In the genomic region with DNA sequence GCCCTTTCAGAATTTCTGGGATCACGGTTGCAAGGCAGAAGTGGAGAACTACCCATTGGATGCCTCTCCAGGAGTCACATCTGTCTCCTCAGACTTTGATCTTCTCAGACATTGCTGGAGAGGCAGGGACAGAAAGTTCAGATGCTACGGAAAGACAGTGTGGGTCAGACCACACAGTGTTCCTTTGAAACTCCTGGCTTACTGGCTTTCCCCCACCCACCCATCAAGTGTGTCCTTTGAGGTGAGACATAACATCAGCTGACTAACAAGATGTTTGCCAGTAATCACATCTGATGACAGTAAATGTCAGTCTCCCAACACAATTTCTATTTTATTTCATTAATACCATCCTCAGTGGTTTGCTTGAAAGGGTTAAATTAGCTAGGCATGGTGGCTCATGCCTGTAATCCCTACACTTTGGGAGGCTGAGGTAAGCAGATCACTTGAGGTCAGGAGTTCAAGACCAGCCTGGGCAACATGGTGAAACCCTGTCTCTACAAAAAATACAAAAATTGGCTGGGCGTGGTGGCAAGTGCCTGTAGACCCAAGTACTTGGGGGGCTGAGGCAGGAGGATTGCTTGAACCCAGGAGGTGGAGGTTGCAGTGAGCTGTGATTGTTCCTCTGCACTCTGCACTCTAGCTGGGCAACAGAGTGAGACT, we compare ENCODE assay signal across 9 cellular contexts.
DNase-seq lines count a peak whose midpoint lies in the region; ATAC-seq, FAIRE-seq and TF ChIP-seq lines count a peak whose summit lies in the region.
"Had no signal": no experiment of that assay in that cellular context is flagged by ENCODE, and none has a peak within 500 bp of the region (broad histone marks: within the 10 kb centered on the region; RNA-seq: fewer than 3 reads in every experiment).

No MANE protein-coding gene starts in this region.

- no peaks in the 10 kb centered on the region for H3F3A ChIP-seq in GM23338 (replicated peaks; ENCODE audit: low read depth)

- H3K27ac Mint-ChIP-seq in GM23338: no peak overlapping the region
- peak overlapping the region; percentile 96 for H3K27ac Mint-ChIP-seq in activated CD4-positive, alpha-beta T cell treated with anti-CD3 and anti-CD28 coated beads, Interleukin-2, amount 10 ng/mL, durations not matched to agents 24 days and 14 days

- peaks cover 13% of the 10 kb centered on the region; the same call in 2 of the 3 replicates for H3K9me3 Mint-ChIP-seq in GM23338
- peaks cover 4% of the 10 kb centered on the region for H3K9me3 Mint-ChIP-seq in activated CD4-positive, alpha-beta T cell treated with anti-CD3 and anti-CD28 coated beads, Interleukin-2, amount 10 ng/mL, durations not matched to agents 24 days and 14 days

- FAIRE-seq in GM12878 (lab: Jason Lieb, UNC): no peak

- no peak for TF ChIP-seq RAD21 in GM12878 (IDR thresholded peaks at IDR 0.05; ENCODE audit: insufficient read depth, low read depth, low read length)

- RAD21 ChIA-PET in GM12878 (lab: Charles Lee; ENCODE audit: unreplicated experiment): interaction anchor here (0.7 to 9.0 kb wide), 8 partner anchors 9 to 317 kb away, joined by 3 to 105 read pairs (median 4); no protein-coding TSS in a partner anchor

- H3K27me3 ChIP-seq in GM23338 (ENCODE audit: insufficient read depth) (no peaks in the 10 kb centered on the region), GM12878 (replicated peaks in 1 of 2; ENCODE audit: control insufficient read depth in 2 of 2, insufficient read depth in 2 of 2, low read length in 1 of 2) (peaks cover 0 to 3% of the 10 kb centered on the region in 2 experiments; a peak in 2 of 4 replicates)
- H3K27me3 ChIP-seq: brain microvascular endothelial cell had no signal

- H3K4me1 Mint-ChIP-seq in GM23338: peaks cover 48% of the 10 kb centered on the region
- peaks cover 79% of the 10 kb centered on the region for H3K4me1 Mint-ChIP-seq in activated CD4-positive, alpha-beta T cell treated with anti-CD3 and anti-CD28 coated beads, Interleukin-2, amount 10 ng/mL, durations not matched to agents 24 days and 14 days

- H2AFZ ChIP-seq in GM23338 (no peak overlapping the region), GM12878 (ENCODE audit: control insufficient read depth, low read depth, low read length) (no peak overlapping the region)

- H3K4me3 ChIP-seq in GM23338: no peak overlapping the region
- no peak overlapping the region for H3K4me3 ChIP-seq in GM12878

- H3K27me3 Mint-ChIP-seq in GM23338 (ENCODE audit: insufficient read depth, low read depth, poor library complexity): peaks cover 16% of the 10 kb centered on the region
- H3K27me3 Mint-ChIP-seq in activated CD4-positive, alpha-beta T cell treated with anti-CD3 and anti-CD28 coated beads, Interleukin-2, amount 10 ng/mL, durations not matched to agents 24 days and 14 days: peaks cover 8% of the 10 kb centered on the region

- no peaks in the 10 kb centered on the region for H4K20me1 ChIP-seq in GM23338 (replicated peaks; ENCODE audit: insufficient read depth)
- H4K20me1 ChIP-seq in GM12878 (ENCODE audit: control insufficient read depth, insufficient read depth): no peaks in the 10 kb centered on the region

- ATAC-seq in GM23338 (no peak; the same call in 2 of the 3 replicates), GM12878 (no peak), HG03196 (IDR thresholded peaks at IDR 0.05; ENCODE audit: unreplicated experiment) (no peak), GM19397 (IDR thresholded peaks at IDR 0.05; ENCODE audit: unreplicated experiment) (no peak)

- no peak overlapping the region for H3K9ac ChIP-seq in GM12878 (ENCODE audit: control insufficient read depth, insufficient read depth, low read length)

- DNase-seq in GM23338 (ENCODE audit: low spot score) (no peak), GM12878 (ENCODE audit: low read depth, low spot score) (no peak), NCI-H1092 treated with DMSO at 0.1 percent for 48 hours (lab: John Stamatoyannopoulos, UW) (no peak), DMS53 (lab: John Stamatoyannopoulos, UW) (no peak)
- peak; percentile 78 for DNase-seq in activated CD4-positive, alpha-beta T cell treated with anti-CD3 and anti-CD28 coated beads, Interleukin-2, amount 10 ng/mL, durations not matched to agents 24 days and 14 days
- DNase-seq in stimulated activated CD8-positive, alpha-beta memory T cell treated with anti-CD3 and anti-CD28 coated beads, Interleukin-12 subunit alpha, Interleukin-12 subunit beta, amount 100 ng/mL, for 24 hours (ENCODE audit: extremely low read depth): peak; percentile 45

- H3K9me3 ChIP-seq in GM12878 (replicated peaks; ENCODE audit: control insufficient read depth, insufficient read depth, low read length): peaks cover under 1% of the 10 kb centered on the region; the same call in 1 of the 3 replicates

- H3K4me3 Mint-ChIP-seq in GM23338: no peak overlapping the region
- H3K4me3 Mint-ChIP-seq in activated CD4-positive, alpha-beta T cell treated with anti-CD3 and anti-CD28 coated beads, Interleukin-2, amount 10 ng/mL, durations not matched to agents 24 days and 14 days: peak overlapping the region; percentile 69

- H3K4me1 ChIP-seq in GM23338 (ENCODE audit: insufficient read depth) (peaks cover 29% of the 10 kb centered on the region), GM12878 (ENCODE audit: control insufficient read depth, insufficient read depth, low read length) (peaks cover 8% of the 10 kb centered on the region)

- no peak overlapping the region for H3K27ac ChIP-seq in GM23338 (ENCODE audit: low read depth)
- H3K27ac ChIP-seq in GM12878 (ENCODE audit: control insufficient read depth, insufficient read depth): no peak overlapping the region
- H3K27ac ChIP-seq: brain microvascular endothelial cell had no signal

- TF ChIP-seq POLR2A in GM12878 (IDR thresholded peaks at IDR 0.05; ENCODE audit: low read depth, low read length): no peak

- CTCF ChIA-PET in GM12878 (lab: Yijun Ruan, JAX): interaction anchor here (0.6 to 10.6 kb wide), 29 partner anchors 9 to 440 kb away, joined by 3 to 197 read pairs (median 4); partner anchors contain the start of gene TMEM242

- in situ Hi-C loops in GM12878 (cut with MboI): loop anchor here (5.0 kb wide), 2 partner anchors 121 to 191 kb away; no protein-coding TSS in a partner anchor

- no peaks in the 10 kb centered on the region for H3K9me2 ChIP-seq in GM23338 (ENCODE audit: insufficient read depth)

- POLR2A ChIA-PET in GM12878 (lab: Charles Lee): no interaction called here

- no peaks in the 10 kb centered on the region for H3K79me2 ChIP-seq in GM23338 (replicated peaks; ENCODE audit: insufficient read depth)
- H3K79me2 ChIP-seq in GM12878 (ENCODE audit: control insufficient read depth, insufficient read depth, low read length): no peaks in the 10 kb centered on the region

- H3K4me2 ChIP-seq in GM23338: peak overlapping the region; percentile 2; the same call in 1 of the 2 replicates
- no peak overlapping the region for H3K4me2 ChIP-seq in GM12878 (ENCODE audit: control insufficient read depth, insufficient read depth)

- SMC1A ChIA-PET in GM12878 (lab: Charles Lee; ENCODE audit: uncharacterized antibody, unreplicated experiment): interaction anchor here (0.6 to 13.0 kb wide), 20 partner anchors 8 to 1155 kb away, joined by 3 to 208 read pairs (median 4); no protein-coding TSS in a partner anchor

- H3K36me3 ChIP-seq in GM23338 (ENCODE audit: insufficient read depth): peaks cover 6% of the 10 kb centered on the region
- no peaks in the 10 kb centered on the region for H3K36me3 ChIP-seq in GM12878 (ENCODE audit: control insufficient read depth in 2 of 2, insufficient read depth in 2 of 2, low read length in 1 of 2)
- H3K36me3 ChIP-seq: brain microvascular endothelial cell had no signal

- no peak for TF ChIP-seq CTCF in GM23338 (conservative IDR thresholded peaks at IDR 0.05; ENCODE audit: low read depth in 2 of 2)
- TF ChIP-seq CTCF in GM12878 (IDR thresholded peaks at IDR 0.05 in 2 of 3, conservative IDR thresholded peaks at IDR 0.05 in 1 of 3; ENCODE audit: control insufficient read depth in 2 of 3, extremely low read depth in 1 of 3, insufficient read depth in 1 of 3, low read depth in 3 of 3, low read length in 3 of 3): no peak

- intact Hi-C loops in activated CD4-positive, alpha-beta T cell treated with anti-CD3 and anti-CD28 coated beads, Interleukin-2, amount 10 ng/mL, durations not matched to agents 24 days and 14 days (cut with micrococcal nuclease): loop anchor here (1.0 to 2.0 kb wide), 4 partner anchors 8 to 433 kb away; partner anchors contain the start of gene TMEM242
- intact Hi-C loops in GM12878 (cut with micrococcal nuclease; ENCODE audit: unreplicated experiment): loop anchor here (1.0 kb wide), 3 partner anchors 117 to 316 kb away; no protein-coding TSS in a partner anchor

- BruUV-seq in GM12878 (replicated peaks; lab: Mats Ljungman, UMichigan): no TSS peak

- peaks cover 6% of the 10 kb centered on the region for H3K36me3 Mint-ChIP-seq in GM23338 (ENCODE audit: low read depth)
- H3K36me3 Mint-ChIP-seq in activated CD4-positive, alpha-beta T cell treated with anti-CD3 and anti-CD28 coated beads, Interleukin-2, amount 10 ng/mL, durations not matched to agents 24 days and 14 days (ENCODE audit: low read depth): no peaks in the 10 kb centered on the region

- peak in 1 of 2 experiments; percentile 45; a peak in 1 of 4 replicates for TF ChIP-seq EP300 in GM12878 (IDR thresholded peaks at IDR 0.05; ENCODE audit: borderline replicate concordance in 1 of 2, control insufficient read depth in 1 of 2, low read depth in 2 of 2, low read length in 2 of 2)

- WGBS in GM12878 (ENCODE audit: insufficient coverage, insufficient replicate concordance, low lambda C conversion rate, missing lambda C conversion rate): 39% methylated on average over 3 of the region's 3 CpGs

TF ChIP-seq in GM23338, 12 proteins besides CTCF, POLR2A, EP300 and RAD21 (continues in another document):
- TF ChIP-seq EZH2phosphoT487 (IDR thresholded peaks at IDR 0.05; ENCODE audit: unreplicated experiment): no peak
- no peak for TF ChIP-seq STAT1 (IDR thresholded peaks at IDR 0.05; ENCODE audit: unreplicated experiment)

TF ChIP-seq in GM12878, 131 proteins besides CTCF, POLR2A, EP300 and RAD21 (continues in another document):
- TF ChIP-seq CHD2 (IDR thresholded peaks at IDR 0.05; ENCODE audit: borderline replicate concordance, low read depth, low read length) (no peak), TCF7 (IDR thresholded peaks at IDR 0.05; ENCODE audit: borderline replicate concordance) (no peak), RUNX3 (IDR thresholded peaks at IDR 0.05; ENCODE audit: low read length) (0 out of 2 replicates have a peak, but pooled peaks have one; percentile 6), MTA2 (IDR thresholded peaks at IDR 0.05; ENCODE audit: low read depth) (peak; percentile 29; the same call in 1 of the 2 replicates), SMC3 (IDR thresholded peaks at IDR 0.05; ENCODE audit: borderline replicate concordance, low read length) (no peak), ZBED1 (IDR thresholded peaks at IDR 0.05; ENCODE audit: borderline replicate concordance) (no peak)

Comparison
In these comparisons a context has a peak if more than half of its experiments do, and no peak if none do; other contexts are left out.
1. DNase-seq: peak in activated CD4-positive, alpha-beta T cell treated with anti-CD3 and anti-CD28 coated beads, Interleukin-2, amount 10 ng/mL, durations not matched to agents 24 days and 14 days (single experiment) and stimulated activated CD8-positive, alpha-beta memory T cell treated with anti-CD3 and anti-CD28 coated beads, Interleukin-12 subunit alpha, Interleukin-12 subunit beta, amount 100 ng/mL, for 24 hours (single experiment); none in GM23338 (single experiment), GM12878 (single experiment), NCI-H1092 treated with DMSO at 0.1 percent for 48 hours (single experiment) and DMS53 (single experiment).